Comparison of ENCODE assay signal across 27 cellular contexts in genomic region chr2:159283529-159283928, GRCh38.
"Had no signal": no experiment of that assay in that cellular context is flagged by ENCODE, and none has a peak within 500 bp of the region (broad histone marks: within the 10 kb centered on the region; RNA-seq: fewer than 3 reads in every experiment).

No MANE protein-coding gene starts in this region.

- DNase-seq: dermis blood vessel endothelial cell; effector memory CD4-positive, alpha-beta T cell; esophagus squamous epithelium; foreskin melanocyte; glutamatergic neuron; heart right ventricle; hippocampal formation; left cardiac atrium; left ventricle myocardium superior; lower lobe of right lung; naive thymus-derived CD8-positive, alpha-beta T cell; nephron progenitor cell; nucleus accumbens; sigmoid colon; stimulated activated CD4-positive, alpha-beta T cell treated with anti-CD3 and anti-CD28 coated beads, Interleukin-2, amount 100 ng/mL, for 24 hours; stimulated activated CD4-positive, alpha-beta T cell treated with anti-CD3 and anti-CD28 coated beads, Interleukin-4, amount 100 ng/mL, for 24 hours; stimulated activated naive B cell treated with anti-CD40 and anti-IgM and Interleukin-4, amounts not matched to agents 10 μg/mL and 1 μg/mL and 100 μg/mL, for 72 hours; stimulated activated naive CD8-positive, alpha-beta T cell treated with anti-CD3 and anti-CD28 coated beads, Interleukin-15, amount 100 ng/mL, for 72 hours; transverse colon; upper lobe of right lung; uterus had no signal

- H3K27me3 ChIP-seq: esophagus squamous epithelium, heart right ventricle, right atrium auricular region, sigmoid colon, suprapubic skin, transverse colon, upper lobe of right lung, uterus had no signal

- H3K4me3 ChIP-seq: coronary artery, esophagus squamous epithelium, heart right ventricle, lower lobe of right lung, prostate gland, right atrium auricular region, sigmoid colon, suprapubic skin, transverse colon, upper lobe of right lung, uterus had no signal

- H3K36me3 ChIP-seq: prostate gland, uterus had no signal

- ATAC-seq: heart right ventricle; left cardiac atrium; left ventricle myocardium superior; lower lobe of right lung; naive thymus-derived CD8-positive, alpha-beta T cell; stimulated activated naive B cell treated with anti-CD40 and anti-IgM and Interleukin-4, amounts not matched to agents 10 μg/mL and 1 μg/mL and 100 μg/mL, for 72 hours; stimulated activated naive CD8-positive, alpha-beta T cell treated with anti-CD3 and anti-CD28 coated beads, Interleukin-15, amount 100 ng/mL, for 72 hours; upper lobe of right lung had no signal

- H3K4me1 ChIP-seq: prostate gland, upper lobe of right lung, uterus had no signal

- H3K27ac ChIP-seq: coronary artery, esophagus squamous epithelium, heart right ventricle, lower lobe of right lung, prostate gland, right atrium auricular region, sigmoid colon, suprapubic skin, transverse colon, upper lobe of right lung, uterus had no signal

- H3K9me3 ChIP-seq: esophagus squamous epithelium, heart right ventricle, lower lobe of right lung, prostate gland, right atrium auricular region, sigmoid colon, suprapubic skin, transverse colon, upper lobe of right lung, uterus had no signal

- FAIRE-seq: endothelial cell of umbilical vein, islet of Langerhans had no signal

- H3K27ac Mint-ChIP-seq: nephron progenitor cell; stimulated activated naive B cell treated with anti-CD40 and anti-IgM and Interleukin-4, amounts not matched to agents 10 μg/mL and 1 μg/mL and 100 μg/mL, for 72 hours; stimulated activated naive CD8-positive, alpha-beta T cell treated with anti-CD3 and anti-CD28 coated beads, Interleukin-15, amount 100 ng/mL, for 72 hours had no signal

- H3K27me3 Mint-ChIP-seq: naive thymus-derived CD8-positive, alpha-beta T cell; stimulated activated naive B cell treated with anti-CD40 and anti-IgM and Interleukin-4, amounts not matched to agents 10 μg/mL and 1 μg/mL and 100 μg/mL, for 72 hours; stimulated activated naive CD8-positive, alpha-beta T cell treated with anti-CD3 and anti-CD28 coated beads, Interleukin-15, amount 100 ng/mL, for 72 hours had no signal

- H3K9me3 Mint-ChIP-seq: naive thymus-derived CD8-positive, alpha-beta T cell; nephron progenitor cell; stimulated activated naive B cell treated with anti-CD40 and anti-IgM and Interleukin-4, amounts not matched to agents 10 μg/mL and 1 μg/mL and 100 μg/mL, for 72 hours; stimulated activated naive CD8-positive, alpha-beta T cell treated with anti-CD3 and anti-CD28 coated beads, Interleukin-15, amount 100 ng/mL, for 72 hours had no signal

- H3K4me3 Mint-ChIP-seq: naive thymus-derived CD8-positive, alpha-beta T cell; nephron progenitor cell; stimulated activated naive B cell treated with anti-CD40 and anti-IgM and Interleukin-4, amounts not matched to agents 10 μg/mL and 1 μg/mL and 100 μg/mL, for 72 hours; stimulated activated naive CD8-positive, alpha-beta T cell treated with anti-CD3 and anti-CD28 coated beads, Interleukin-15, amount 100 ng/mL, for 72 hours had no signal
